In genomic region chr16:15621889-15622288, GRCh38 we compare ENCODE assay signal across 18 cellular contexts.
"Had no signal": no experiment of that assay in that cellular context is flagged by ENCODE, and none has a peak within 500 bp of the region (broad histone marks: within the 10 kb centered on the region; RNA-seq: fewer than 3 reads in every experiment).

No MANE protein-coding gene starts in this region.

- H2AFZ ChIP-seq: hepatocyte had no signal

- H3K4me1 ChIP-seq: prostate gland, testis had no signal

- ATAC-seq: sciatic nerve, SK-N-SH treated with all-trans-retinoic acid at 6 μM for 48 hours had no signal

- DNase-seq: activated CD4-positive, alpha-beta T cell treated with anti-CD3 and anti-CD28 coated beads for 1 hour; activated CD4-positive, alpha-beta T cell treated with anti-CD3 and anti-CD28 coated beads, Interleukin-2, amount 50 U/mL, for 4 hours; activated gamma-delta T cell; activated T-cell treated with anti-CD3 and anti-CD28 coated beads for 4 hours; dorsolateral prefrontal cortex; endodermal cell; islet precursor cell; mucosa of descending colon; stimulated activated CD4-positive, alpha-beta T cell treated with anti-CD3 and anti-CD28 coated beads, Interleukin-1b, Interleukin-23, amount 100 ng/mL, for 48 hours; stomach; T-helper 1 cell; T1000; testis had no signal

- H3K9me3 ChIP-seq: mucosa of descending colon, prostate gland, stomach, testis had no signal

- H3K27ac ChIP-seq: hepatocyte, prostate gland, stomach, testis had no signal

- H3K4me3 Mint-ChIP-seq: endodermal cell, nephron had no signal

- H3K9me3 Mint-ChIP-seq: endodermal cell, nephron had no signal

- H3K4me3 ChIP-seq: dorsolateral prefrontal cortex, hepatocyte, mucosa of descending colon, prostate gland, stomach, testis had no signal

- H3K4me2 ChIP-seq: hepatocyte had no signal

- H3K27me3 ChIP-seq: dorsolateral prefrontal cortex, hepatocyte, stomach, testis had no signal

- H3K27ac Mint-ChIP-seq: endodermal cell, nephron had no signal

- H3K4me1 Mint-ChIP-seq: endodermal cell, nephron had no signal

- H3K79me2 ChIP-seq: hepatocyte had no signal
